ENCODE assay signal across 6 cellular contexts in the genomic region with DNA sequence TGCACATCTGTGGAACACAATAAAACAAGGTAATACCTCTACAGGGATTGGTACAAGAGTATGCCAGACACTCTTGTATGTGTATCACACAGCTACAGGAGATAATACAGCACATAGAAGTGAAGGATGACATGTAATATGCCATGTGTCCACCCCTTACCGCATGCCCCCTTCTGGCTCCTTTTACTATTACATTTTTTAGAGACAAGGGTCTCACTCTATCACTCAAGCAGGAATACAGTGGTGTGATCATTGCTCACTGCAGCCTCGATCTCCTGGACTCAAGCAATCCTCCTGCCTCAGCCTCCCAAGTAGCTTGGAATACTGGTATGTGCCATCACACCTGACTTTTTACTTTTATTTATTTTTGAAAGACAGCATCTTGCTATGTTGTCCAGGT. TPM values are rescaled to one million over a fixed set of nuclear protein-coding genes. Genes with fewer than 3 reads are reported as not detected.
DNase-seq lines count a peak whose midpoint lies in the region; ATAC-seq and TF ChIP-seq lines count a peak whose summit lies in the region.

No MANE protein-coding gene starts in this region.

- peak; percentile 51 for TF ChIP-seq CTCF in RWPE2 (IDR thresholded peaks at IDR 0.05; ENCODE audit: poor library complexity, severe bottlenecking)
- peak; percentile 46 for TF ChIP-seq CTCF in fibroblast of villous mesenchyme (IDR thresholded peaks at IDR 0.05; ENCODE audit: insufficient read depth, low read depth, low read length)

- no peaks in the 10 kb centered on the region for H3K27me3 ChIP-seq in RWPE2 (ENCODE audit: insufficient read depth, poor library complexity, severe bottlenecking)

- no peaks in the 10 kb centered on the region for H3K9me3 ChIP-seq in RWPE2 (ENCODE audit: severe bottlenecking)

- H3K4me1 ChIP-seq in RWPE2 (ENCODE audit: insufficient read depth, poor library complexity, severe bottlenecking), result no peaks in the 10 kb centered on the region

- H3K36me3 ChIP-seq in RWPE2 (ENCODE audit: low read depth), result no peaks in the 10 kb centered on the region

- DNase-seq in NCI-H510A treated with DMSO at 0.1 percent for 48 hours (lab: John Stamatoyannopoulos, UW) (peak; percentile 45), NCI-H510A (lab: John Stamatoyannopoulos, UW) (no peak), RWPE2 (ENCODE audit: low spot score) (no peak), fibroblast of villous mesenchyme (ENCODE audit: low read depth) (peak; percentile 41)

- ATAC-seq in RWPE2 (ENCODE audit: low read depth) (peak; percentile 80), GM21526 (IDR thresholded peaks at IDR 0.05; ENCODE audit: low FRiP score, unreplicated experiment) (no peak), HG03097 (IDR thresholded peaks at IDR 0.05; ENCODE audit: low FRiP score, unreplicated experiment) (no peak)

- no peak overlapping the region for H3K27ac ChIP-seq in RWPE2 (ENCODE audit: poor library complexity, severe bottlenecking)

- H3K4me3 ChIP-seq in RWPE2 (ENCODE audit: severe bottlenecking) (no peak overlapping the region), fibroblast of villous mesenchyme (ENCODE audit: low read depth, low read length) (no peak overlapping the region)

RNA-seq across cellular contexts. Expression of gene NCR3, which starts 4.2 kb away (rescaled TPM):
- total RNA-seq in fibroblast of villous mesenchyme, result not detected in 2 replicates

RNA-seq across cellular contexts. Expression of gene LST1, which starts 10.9 kb away (rescaled TPM):
- not detected in 2 replicates for total RNA-seq in fibroblast of villous mesenchyme

RNA-seq across cellular contexts. Expression of gene LTB, which starts 14.8 kb away (rescaled TPM):
- total RNA-seq in fibroblast of villous mesenchyme, result 0.32 TPM in 1 of 2 replicates, not detected in the other

RNA-seq across cellular contexts. Expression of gene AIF1, which starts 18.0 kb away (rescaled TPM):
- not detected in 2 replicates for total RNA-seq in fibroblast of villous mesenchyme

RNA-seq across cellular contexts. Expression of gene TNF, which starts 21.6 kb away (rescaled TPM):
- under 0.01 TPM in 2 replicates for total RNA-seq in fibroblast of villous mesenchyme

Comparison
In these comparisons a context has a peak if more than half of its experiments do, and no peak if none do; other contexts are left out.
1. DNase-seq: peak in NCI-H510A treated with DMSO at 0.1 percent for 48 hours (single experiment) and fibroblast of villous mesenchyme (single experiment); none in NCI-H510A (single experiment) and RWPE2 (single experiment).